ENCODE assay signal across 11 cellular contexts in the genomic region with DNA sequence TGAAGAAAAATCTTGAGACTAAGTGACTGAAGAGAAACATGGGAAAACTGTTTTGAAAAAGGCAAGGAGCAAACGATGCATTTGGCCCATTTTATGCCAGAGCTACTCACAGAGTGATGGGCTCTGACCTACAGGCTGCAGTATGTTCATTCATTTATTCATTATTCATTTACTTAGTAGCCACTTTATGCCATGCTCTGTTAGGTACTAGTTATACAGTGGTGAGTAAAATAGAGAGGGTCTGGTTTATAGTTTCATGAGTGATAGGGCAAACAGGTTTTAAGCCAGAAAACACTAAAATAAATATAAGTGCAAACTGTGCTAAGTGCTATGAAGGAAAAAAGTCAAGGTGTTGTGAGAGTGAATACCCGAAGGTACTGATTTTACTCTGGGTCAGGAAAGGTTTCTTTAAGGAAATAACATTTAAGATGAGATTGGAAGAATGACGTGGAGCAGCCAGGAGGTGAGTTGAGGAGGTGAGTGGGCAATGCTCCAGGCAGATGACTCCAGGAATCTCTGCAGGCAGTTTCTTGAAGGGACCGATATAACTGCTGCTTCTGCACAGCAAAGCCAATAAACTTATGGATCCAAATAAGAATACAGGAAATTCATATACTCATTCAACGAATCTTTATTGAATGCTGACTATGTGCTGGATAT. TPM values are rescaled to one million over a fixed set of nuclear protein-coding genes. Genes with fewer than 3 reads are reported as not detected.
A peak's percentile ranks its signal among the peaks of the same experiment; 100 is the strongest.
DNase-seq lines count a peak whose midpoint lies in the region; ATAC-seq, FAIRE-seq and TF ChIP-seq lines count a peak whose summit lies in the region.
"Had no signal": no experiment of that assay in that cellular context is flagged by ENCODE, and none has a peak within 500 bp of the region (broad histone marks: within the 10 kb centered on the region; RNA-seq: fewer than 3 reads in every experiment).

No MANE protein-coding gene starts in this region.

- in situ Hi-C loops in brain microvascular endothelial cell (cut with HindIII; ENCODE audit: low pct_ligation_motif_present, low sequenced_read_pairs) = no loop called here

- intact Hi-C loops in activated T-helper 1 cell treated with anti-CD3 and anti-CD28 coated beads, Interleukin-12 subunit alpha, Interleukin-12 subunit beta, Interleukin-2, Interleukin-4 antibody, amounts not matched to agents 30 ng/mL and 10 ng/mL and 1 ng/mL, durations not matched to agents 14 hours and 24 hours and 36 hours (cut with micrococcal nuclease) = loop anchor here (1.0 to 5.0 kb wide), 2 partner anchors 22 to 305 kb away; no protein-coding TSS in a partner anchor

- H3K27me3 Mint-ChIP-seq in activated naive CD4-positive, alpha-beta T cell treated with anti-CD3 and anti-CD28 coated beads, Interleukin-2, amount 50 U/mL, for 24 hours = no peaks in the 10 kb centered on the region
- no peaks in the 10 kb centered on the region for H3K27me3 Mint-ChIP-seq in activated naive CD4-positive, alpha-beta T cell treated with anti-CD3 and anti-CD28 coated beads, Interleukin-2, amount 10 ng/mL, durations not matched to agents 7 days and 5 days
- H3K27me3 Mint-ChIP-seq in activated T-helper 1 cell treated with anti-CD3 and anti-CD28 coated beads, Interleukin-12 subunit alpha, Interleukin-12 subunit beta, Interleukin-2, Interleukin-4 antibody, amounts not matched to agents 30 ng/mL and 10 ng/mL and 1 ng/mL, durations not matched to agents 14 hours and 24 hours and 36 hours (ENCODE audit: insufficient read depth) = no peaks in the 10 kb centered on the region
- no peaks in the 10 kb centered on the region for H3K27me3 Mint-ChIP-seq in stimulated activated naive CD8-positive, alpha-beta T cell treated with anti-CD3 and anti-CD28 coated beads, Interleukin-15, amount 100 ng/mL, for 72 hours

- H3K9me3 ChIP-seq in small intestine (ENCODE audit: control insufficient read depth, low read depth) = no peaks in the 10 kb centered on the region
- H3K9me3 ChIP-seq: ovary had no signal

- POLR2A ChIA-PET in GM10248 (lab: Yijun Ruan, JAX) = no interaction called here

- WGBS in small intestine, 3 donors = 34 to 66% (median 51%) methylated on average over 5 of the region's 5 CpGs

- TF ChIP-seq CTCF in brain microvascular endothelial cell (IDR thresholded peaks at IDR 0.05; ENCODE audit: low read depth, low read length, missing control alignments) (no peak), GM10248 (IDR thresholded peaks at IDR 0.05; ENCODE audit: control extremely low read depth, extremely low read depth, low read depth, missing control alignments) (no peak)

- FAIRE-seq in small intestine (lab: Jason Lieb, UNC) = no peak

- H3K36me3 ChIP-seq in brain microvascular endothelial cell (replicated peaks) = no peaks in the 10 kb centered on the region
- H3K36me3 ChIP-seq in small intestine (ENCODE audit: control insufficient read depth in 2 of 2, insufficient read depth in 2 of 2, low read length in 2 of 2) = no peaks in the 10 kb centered on the region
- H3K36me3 ChIP-seq: ovary had no signal

- H3K27me3 ChIP-seq in brain microvascular endothelial cell (replicated peaks) (no peaks in the 10 kb centered on the region), small intestine (ENCODE audit: control insufficient read depth in 2 of 2, insufficient read depth in 2 of 2, low read length in 2 of 2) (no peaks in the 10 kb centered on the region)
- H3K27me3 ChIP-seq: ovary had no signal

- no peak overlapping the region for H3K4me3 Mint-ChIP-seq in activated naive CD4-positive, alpha-beta T cell treated with anti-CD3 and anti-CD28 coated beads, Interleukin-2, amount 50 U/mL, for 24 hours
- no peak overlapping the region for H3K4me3 Mint-ChIP-seq in activated naive CD4-positive, alpha-beta T cell treated with anti-CD3 and anti-CD28 coated beads, Interleukin-2, amount 10 ng/mL, durations not matched to agents 7 days and 5 days
- H3K4me3 Mint-ChIP-seq in activated T-helper 1 cell treated with anti-CD3 and anti-CD28 coated beads, Interleukin-12 subunit alpha, Interleukin-12 subunit beta, Interleukin-2, Interleukin-4 antibody, amounts not matched to agents 30 ng/mL and 10 ng/mL and 1 ng/mL, durations not matched to agents 14 hours and 24 hours and 36 hours = peak overlapping the region; percentile 56
- peak overlapping the region in 1 of 2 donors; percentile 85 for H3K4me3 Mint-ChIP-seq in stimulated activated naive CD8-positive, alpha-beta T cell treated with anti-CD3 and anti-CD28 coated beads, Interleukin-15, amount 100 ng/mL, for 72 hours

- H3K9me3 Mint-ChIP-seq in activated naive CD4-positive, alpha-beta T cell treated with anti-CD3 and anti-CD28 coated beads, Interleukin-2, amount 50 U/mL, for 24 hours = no peaks in the 10 kb centered on the region
- no peaks in the 10 kb centered on the region for H3K9me3 Mint-ChIP-seq in activated naive CD4-positive, alpha-beta T cell treated with anti-CD3 and anti-CD28 coated beads, Interleukin-2, amount 10 ng/mL, durations not matched to agents 7 days and 5 days
- H3K9me3 Mint-ChIP-seq in activated T-helper 1 cell treated with anti-CD3 and anti-CD28 coated beads, Interleukin-12 subunit alpha, Interleukin-12 subunit beta, Interleukin-2, Interleukin-4 antibody, amounts not matched to agents 30 ng/mL and 10 ng/mL and 1 ng/mL, durations not matched to agents 14 hours and 24 hours and 36 hours = no peaks in the 10 kb centered on the region
- H3K9me3 Mint-ChIP-seq in stimulated activated naive CD8-positive, alpha-beta T cell treated with anti-CD3 and anti-CD28 coated beads, Interleukin-15, amount 100 ng/mL, for 72 hours = no peaks in the 10 kb centered on the region

- H3K4me1 ChIP-seq in small intestine (ENCODE audit: control insufficient read depth in 2 of 2, insufficient read depth in 1 of 2, low read depth in 1 of 2, low read length in 1 of 2) = peaks cover 7 to 22% of the 10 kb centered on the region in 2 donors

- CTCF ChIA-PET in activated naive CD4-positive, alpha-beta T cell treated with anti-CD3 and anti-CD28 coated beads, Interleukin-2, amount 10 ng/mL, durations not matched to agents 7 days and 5 days (lab: Charles Lee) = no interaction called here
- CTCF ChIA-PET in GM10248 (lab: Yijun Ruan, JAX) = interaction anchor here (0.8 kb wide), 1 partner anchor 72 kb away, joined by 3 read pairs; no protein-coding TSS in a partner anchor

- H3K4me3 ChIP-seq in brain microvascular endothelial cell (ENCODE audit: low read depth, low read length) = no peak overlapping the region
- H3K4me3 ChIP-seq in small intestine (ENCODE audit: low read depth in 1 of 2, low read length in 2 of 2) = no peak overlapping the region
- H3K4me3 ChIP-seq: ovary had no signal

- peak; percentile 43 for ATAC-seq in HG03064 (IDR thresholded peaks at IDR 0.05; ENCODE audit: low read depth, unreplicated experiment)
- no peak for ATAC-seq in stimulated activated naive CD8-positive, alpha-beta T cell treated with anti-CD3 and anti-CD28 coated beads, Interleukin-15, amount 100 ng/mL, for 72 hours

- peaks cover 80% of the 10 kb centered on the region for H3K4me1 Mint-ChIP-seq in activated naive CD4-positive, alpha-beta T cell treated with anti-CD3 and anti-CD28 coated beads, Interleukin-2, amount 50 U/mL, for 24 hours
- H3K4me1 Mint-ChIP-seq in activated naive CD4-positive, alpha-beta T cell treated with anti-CD3 and anti-CD28 coated beads, Interleukin-2, amount 10 ng/mL, durations not matched to agents 7 days and 5 days = peaks cover 71% of the 10 kb centered on the region
- H3K4me1 Mint-ChIP-seq in activated T-helper 1 cell treated with anti-CD3 and anti-CD28 coated beads, Interleukin-12 subunit alpha, Interleukin-12 subunit beta, Interleukin-2, Interleukin-4 antibody, amounts not matched to agents 30 ng/mL and 10 ng/mL and 1 ng/mL, durations not matched to agents 14 hours and 24 hours and 36 hours (ENCODE audit: low read depth) = peaks cover 92% of the 10 kb centered on the region
- H3K4me1 Mint-ChIP-seq in stimulated activated naive CD8-positive, alpha-beta T cell treated with anti-CD3 and anti-CD28 coated beads, Interleukin-15, amount 100 ng/mL, for 72 hours = peaks cover 96% of the 10 kb centered on the region

- no peak for DNase-seq in activated naive CD4-positive, alpha-beta T cell treated with anti-CD3 and anti-CD28 coated beads, Interleukin-2, amount 10 ng/mL, durations not matched to agents 7 days and 5 days
- no peak for DNase-seq in activated T-helper 1 cell treated with anti-CD3 and anti-CD28 coated beads, Interleukin-12 subunit alpha, Interleukin-12 subunit beta, Interleukin-2, Interleukin-4 antibody, amounts not matched to agents 30 ng/mL and 10 ng/mL and 1 ng/mL, durations not matched to agents 14 hours and 24 hours and 36 hours (ENCODE audit: low spot score)
- no peak for DNase-seq in stimulated activated naive CD8-positive, alpha-beta T cell treated with anti-CD3 and anti-CD28 coated beads, Interleukin-15, amount 100 ng/mL, for 72 hours
- DNase-seq in brain microvascular endothelial cell (no peak), GM10248 (ENCODE audit: extremely low spot score) (no peak), small intestine (no peak)
- DNase-seq: activated gamma-delta T cell treated with Interleukin-2 at 50 U/mL for 16 hours, NCI-H526, ovary had no signal

- no peak overlapping the region for H3K27ac ChIP-seq in brain microvascular endothelial cell
- H3K27ac ChIP-seq in small intestine (ENCODE audit: low read depth in 1 of 2, low read length in 1 of 2) = no peak overlapping the region
- H3K27ac ChIP-seq: ovary had no signal

- peak overlapping the region; percentile 79 for H3K27ac Mint-ChIP-seq in activated naive CD4-positive, alpha-beta T cell treated with anti-CD3 and anti-CD28 coated beads, Interleukin-2, amount 50 U/mL, for 24 hours
- H3K27ac Mint-ChIP-seq in activated naive CD4-positive, alpha-beta T cell treated with anti-CD3 and anti-CD28 coated beads, Interleukin-2, amount 10 ng/mL, durations not matched to agents 7 days and 5 days = no peak overlapping the region
- H3K27ac Mint-ChIP-seq in activated T-helper 1 cell treated with anti-CD3 and anti-CD28 coated beads, Interleukin-12 subunit alpha, Interleukin-12 subunit beta, Interleukin-2, Interleukin-4 antibody, amounts not matched to agents 30 ng/mL and 10 ng/mL and 1 ng/mL, durations not matched to agents 14 hours and 24 hours and 36 hours = peak overlapping the region; percentile 98
- H3K27ac Mint-ChIP-seq in stimulated activated naive CD8-positive, alpha-beta T cell treated with anti-CD3 and anti-CD28 coated beads, Interleukin-15, amount 100 ng/mL, for 72 hours = peak overlapping the region; percentile 32 to 98

- H3K36me3 Mint-ChIP-seq in activated naive CD4-positive, alpha-beta T cell treated with anti-CD3 and anti-CD28 coated beads, Interleukin-2, amount 50 U/mL, for 24 hours = peaks cover 30% of the 10 kb centered on the region
- H3K36me3 Mint-ChIP-seq in activated naive CD4-positive, alpha-beta T cell treated with anti-CD3 and anti-CD28 coated beads, Interleukin-2, amount 10 ng/mL, durations not matched to agents 7 days and 5 days = peaks cover 58% of the 10 kb centered on the region
- H3K36me3 Mint-ChIP-seq in activated T-helper 1 cell treated with anti-CD3 and anti-CD28 coated beads, Interleukin-12 subunit alpha, Interleukin-12 subunit beta, Interleukin-2, Interleukin-4 antibody, amounts not matched to agents 30 ng/mL and 10 ng/mL and 1 ng/mL, durations not matched to agents 14 hours and 24 hours and 36 hours (ENCODE audit: low read depth) = peaks cover 42% of the 10 kb centered on the region

RNA-seq across cellular contexts. Expression of a gene that starts 56.9 kb away (rescaled TPM):
- 39.3 and 42.7 TPM in 2 replicates for total RNA-seq in activated T-helper 1 cell treated with anti-CD3 and anti-CD28 coated beads, Interleukin-12 subunit alpha, Interleukin-12 subunit beta, Interleukin-2, Interleukin-4 antibody, amounts not matched to agents 30 ng/mL and 10 ng/mL and 1 ng/mL, durations not matched to agents 14 hours and 24 hours and 36 hours
- polyA plus RNA-seq in small intestine = 10 to 100 TPM; 14.2 to 25.4 (median 23.7) TPM
